ENCODE assay signal across 24 cellular contexts in the genomic region with DNA sequence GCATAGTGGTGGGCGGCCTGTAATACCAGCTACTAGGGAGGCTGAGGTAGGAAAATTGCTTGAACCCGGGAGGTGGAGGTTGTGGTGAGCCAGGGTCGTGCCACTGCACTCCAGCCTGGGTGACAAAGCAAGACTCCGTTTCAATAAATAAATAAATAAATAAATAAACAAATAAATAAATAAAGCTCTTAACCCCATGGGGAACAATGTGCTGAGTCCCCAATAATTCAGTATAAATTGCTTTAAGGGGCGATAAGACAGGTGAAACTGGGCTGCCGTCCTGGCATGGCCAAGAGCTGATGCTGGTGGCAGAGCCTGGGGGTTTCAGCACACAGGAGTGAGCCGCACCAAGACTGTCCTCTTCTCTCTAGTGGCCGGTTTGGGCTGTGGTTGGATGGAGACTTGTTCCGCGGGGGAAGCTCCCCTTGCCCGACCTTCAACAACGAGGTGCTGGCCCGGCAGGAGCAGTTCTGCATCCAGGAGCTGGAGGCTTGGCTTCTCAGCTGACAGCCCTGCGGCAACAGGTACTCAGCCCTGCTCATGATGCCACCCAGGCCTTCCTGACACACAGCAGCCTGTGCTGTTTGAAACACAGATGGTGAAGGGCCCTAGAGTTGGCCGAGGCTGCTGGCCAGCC. TPM values are rescaled to one million over a fixed set of nuclear protein-coding genes. Genes with fewer than 3 reads are reported as not detected.
"Had no signal": no experiment of that assay in that cellular context is flagged by ENCODE, and none has a peak within 500 bp of the region (broad histone marks: within the 10 kb centered on the region; RNA-seq: fewer than 3 reads in every experiment).

No MANE protein-coding gene starts in this region.

- ATAC-seq: left cardiac atrium, sciatic nerve had no signal

- H3K79me2 ChIP-seq: hepatocyte had no signal

- H3K4me2 ChIP-seq: hepatocyte had no signal

- H3K9me3 ChIP-seq: left ventricle myocardium inferior, neutrophil, stomach, thoracic aorta, transverse colon had no signal

- H3K27ac ChIP-seq: coronary artery, hepatocyte, left ventricle myocardium inferior, neutrophil, stomach, thoracic aorta, transverse colon had no signal

- H2AFZ ChIP-seq: hepatocyte had no signal

- DNase-seq: effector CD4-positive, alpha-beta T cell; endodermal cell; foreskin melanocyte; head of caudate nucleus; kidney; left cardiac atrium; left ventricle myocardium inferior; mammary epithelial cell; stimulated activated CD4-positive, alpha-beta T cell treated with anti-CD3 and anti-CD28 coated beads, Interleukin-2, amount 100 ng/mL, for 24 hours; stimulated activated CD4-positive, alpha-beta T cell treated with anti-CD3 and anti-CD28 coated beads, Interleukin-4, amount 100 ng/mL, for 4 hours; stomach; substantia nigra; transverse colon had no signal

- FAIRE-seq: endothelial cell of umbilical vein, kidney, urothelium cell line had no signal

- H3K4me3 ChIP-seq: coronary artery, hepatocyte, left ventricle myocardium inferior, stomach, thoracic aorta, transverse colon had no signal

- H3K27me3 ChIP-seq: hepatocyte, neutrophil, stomach, transverse colon had no signal

RNA-seq across cellular contexts. Expression of a gene that starts 13.1 kb away (rescaled TPM):
- total RNA-seq: endothelial cell of umbilical vein, left ventricle myocardium inferior, mammary epithelial cell, mesenteric fat pad, myocyte, osteoblast, pulmonary artery endothelial cell had no signal
- polyA plus RNA-seq: endothelial cell of umbilical vein, mammary epithelial cell had no signal
